Comparison of ENCODE assay signal across 2 cellular contexts in the genomic region with DNA sequence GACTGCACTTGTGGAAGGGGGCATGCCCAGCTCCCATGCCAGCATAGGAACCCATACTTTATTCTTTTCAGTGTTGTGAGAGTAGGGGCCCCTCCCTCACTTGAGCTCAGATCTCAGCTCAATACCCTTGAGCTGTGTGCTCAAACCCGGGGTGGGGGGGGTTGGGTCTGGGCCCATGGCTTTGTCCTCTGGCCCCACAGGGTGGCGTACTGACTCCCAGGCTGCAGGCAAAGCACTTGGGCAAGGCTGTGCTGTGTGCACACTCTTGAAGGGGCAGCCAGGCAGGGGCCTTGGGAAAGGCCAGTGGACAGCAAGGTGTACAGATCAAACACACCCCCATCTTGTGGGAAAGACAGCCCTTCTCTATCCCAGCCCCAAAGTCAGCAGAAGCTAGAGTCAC.
A peak's percentile ranks its signal among the peaks of the same experiment; 100 is the strongest.
TF ChIP-seq lines count a peak whose summit lies in the region.

No MANE protein-coding gene starts in this region.

TF ChIP-seq in HepG2, 621 proteins besides CTCF, POLR2A, EP300 and RAD21:
- TF ChIP-seq STAG1 (CRISPR knock-in tag; IDR thresholded peaks at IDR 0.05): peak; percentile 5; the same call in 1 of the 2 replicates
- TF ChIP-seq PAF1 (CRISPR knock-in tag; IDR thresholded peaks at IDR 0.05): no peak

TF ChIP-seq in H1, 55 proteins besides CTCF, POLR2A, EP300 and RAD21:
- TF ChIP-seq NANOG (IDR thresholded peaks at IDR 0.05; ENCODE audit: insufficient read depth, low read depth, low read length, poor library complexity, severe bottlenecking) (no peak), SIN3A (conservative IDR thresholded peaks at IDR 0.05 in 1 of 2, IDR thresholded peaks at IDR 0.05 in 1 of 2; ENCODE audit: low read depth in 1 of 2, low read length in 2 of 2) (no peak), RBBP5 (IDR thresholded peaks at IDR 0.05; ENCODE audit: borderline replicate concordance, low read depth, low read length) (no peak), POLR2AphosphoS5 (IDR thresholded peaks at IDR 0.05; ENCODE audit: low read depth, low read length) (no peak), JUND (IDR thresholded peaks at IDR 0.05; ENCODE audit: low read length) (no peak), HDAC6 (IDR thresholded peaks at IDR 0.05; ENCODE audit: low read depth, low read length) (no peak), SIX5 (IDR thresholded peaks at IDR 0.05; ENCODE audit: low read depth, low read length) (no peak), TCF12 (IDR thresholded peaks at IDR 0.05; ENCODE audit: low read depth, low read length) (no peak), SUZ12 (IDR thresholded peaks at IDR 0.05; ENCODE audit: low read length) (no peak), FOSL1 (IDR thresholded peaks at IDR 0.05; ENCODE audit: insufficient read depth, low read depth, low read length) (no peak), KDM4A (IDR thresholded peaks at IDR 0.05; ENCODE audit: low read depth, low read length, severe bottlenecking) (no peak), CBX8 (IDR thresholded peaks at IDR 0.05; ENCODE audit: borderline replicate concordance, low read depth, low read length) (no peak), CHD2 (IDR thresholded peaks at IDR 0.05; ENCODE audit: low read length) (no peak)
- TF ChIP-seq, protein P1, sequence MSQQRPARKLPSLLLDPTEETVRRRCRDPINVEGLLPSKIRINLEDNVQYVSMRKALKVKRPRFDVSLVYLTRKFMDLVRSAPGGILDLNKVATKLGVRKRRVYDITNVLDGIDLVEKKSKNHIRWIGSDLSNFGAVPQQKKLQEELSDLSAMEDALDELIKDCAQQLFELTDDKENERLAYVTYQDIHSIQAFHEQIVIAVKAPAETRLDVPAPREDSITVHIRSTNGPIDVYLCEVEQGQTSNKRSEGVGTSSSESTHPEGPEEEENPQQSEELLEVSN (IDR thresholded peaks at IDR 0.05): no peak
- TF ChIP-seq, protein P2, sequence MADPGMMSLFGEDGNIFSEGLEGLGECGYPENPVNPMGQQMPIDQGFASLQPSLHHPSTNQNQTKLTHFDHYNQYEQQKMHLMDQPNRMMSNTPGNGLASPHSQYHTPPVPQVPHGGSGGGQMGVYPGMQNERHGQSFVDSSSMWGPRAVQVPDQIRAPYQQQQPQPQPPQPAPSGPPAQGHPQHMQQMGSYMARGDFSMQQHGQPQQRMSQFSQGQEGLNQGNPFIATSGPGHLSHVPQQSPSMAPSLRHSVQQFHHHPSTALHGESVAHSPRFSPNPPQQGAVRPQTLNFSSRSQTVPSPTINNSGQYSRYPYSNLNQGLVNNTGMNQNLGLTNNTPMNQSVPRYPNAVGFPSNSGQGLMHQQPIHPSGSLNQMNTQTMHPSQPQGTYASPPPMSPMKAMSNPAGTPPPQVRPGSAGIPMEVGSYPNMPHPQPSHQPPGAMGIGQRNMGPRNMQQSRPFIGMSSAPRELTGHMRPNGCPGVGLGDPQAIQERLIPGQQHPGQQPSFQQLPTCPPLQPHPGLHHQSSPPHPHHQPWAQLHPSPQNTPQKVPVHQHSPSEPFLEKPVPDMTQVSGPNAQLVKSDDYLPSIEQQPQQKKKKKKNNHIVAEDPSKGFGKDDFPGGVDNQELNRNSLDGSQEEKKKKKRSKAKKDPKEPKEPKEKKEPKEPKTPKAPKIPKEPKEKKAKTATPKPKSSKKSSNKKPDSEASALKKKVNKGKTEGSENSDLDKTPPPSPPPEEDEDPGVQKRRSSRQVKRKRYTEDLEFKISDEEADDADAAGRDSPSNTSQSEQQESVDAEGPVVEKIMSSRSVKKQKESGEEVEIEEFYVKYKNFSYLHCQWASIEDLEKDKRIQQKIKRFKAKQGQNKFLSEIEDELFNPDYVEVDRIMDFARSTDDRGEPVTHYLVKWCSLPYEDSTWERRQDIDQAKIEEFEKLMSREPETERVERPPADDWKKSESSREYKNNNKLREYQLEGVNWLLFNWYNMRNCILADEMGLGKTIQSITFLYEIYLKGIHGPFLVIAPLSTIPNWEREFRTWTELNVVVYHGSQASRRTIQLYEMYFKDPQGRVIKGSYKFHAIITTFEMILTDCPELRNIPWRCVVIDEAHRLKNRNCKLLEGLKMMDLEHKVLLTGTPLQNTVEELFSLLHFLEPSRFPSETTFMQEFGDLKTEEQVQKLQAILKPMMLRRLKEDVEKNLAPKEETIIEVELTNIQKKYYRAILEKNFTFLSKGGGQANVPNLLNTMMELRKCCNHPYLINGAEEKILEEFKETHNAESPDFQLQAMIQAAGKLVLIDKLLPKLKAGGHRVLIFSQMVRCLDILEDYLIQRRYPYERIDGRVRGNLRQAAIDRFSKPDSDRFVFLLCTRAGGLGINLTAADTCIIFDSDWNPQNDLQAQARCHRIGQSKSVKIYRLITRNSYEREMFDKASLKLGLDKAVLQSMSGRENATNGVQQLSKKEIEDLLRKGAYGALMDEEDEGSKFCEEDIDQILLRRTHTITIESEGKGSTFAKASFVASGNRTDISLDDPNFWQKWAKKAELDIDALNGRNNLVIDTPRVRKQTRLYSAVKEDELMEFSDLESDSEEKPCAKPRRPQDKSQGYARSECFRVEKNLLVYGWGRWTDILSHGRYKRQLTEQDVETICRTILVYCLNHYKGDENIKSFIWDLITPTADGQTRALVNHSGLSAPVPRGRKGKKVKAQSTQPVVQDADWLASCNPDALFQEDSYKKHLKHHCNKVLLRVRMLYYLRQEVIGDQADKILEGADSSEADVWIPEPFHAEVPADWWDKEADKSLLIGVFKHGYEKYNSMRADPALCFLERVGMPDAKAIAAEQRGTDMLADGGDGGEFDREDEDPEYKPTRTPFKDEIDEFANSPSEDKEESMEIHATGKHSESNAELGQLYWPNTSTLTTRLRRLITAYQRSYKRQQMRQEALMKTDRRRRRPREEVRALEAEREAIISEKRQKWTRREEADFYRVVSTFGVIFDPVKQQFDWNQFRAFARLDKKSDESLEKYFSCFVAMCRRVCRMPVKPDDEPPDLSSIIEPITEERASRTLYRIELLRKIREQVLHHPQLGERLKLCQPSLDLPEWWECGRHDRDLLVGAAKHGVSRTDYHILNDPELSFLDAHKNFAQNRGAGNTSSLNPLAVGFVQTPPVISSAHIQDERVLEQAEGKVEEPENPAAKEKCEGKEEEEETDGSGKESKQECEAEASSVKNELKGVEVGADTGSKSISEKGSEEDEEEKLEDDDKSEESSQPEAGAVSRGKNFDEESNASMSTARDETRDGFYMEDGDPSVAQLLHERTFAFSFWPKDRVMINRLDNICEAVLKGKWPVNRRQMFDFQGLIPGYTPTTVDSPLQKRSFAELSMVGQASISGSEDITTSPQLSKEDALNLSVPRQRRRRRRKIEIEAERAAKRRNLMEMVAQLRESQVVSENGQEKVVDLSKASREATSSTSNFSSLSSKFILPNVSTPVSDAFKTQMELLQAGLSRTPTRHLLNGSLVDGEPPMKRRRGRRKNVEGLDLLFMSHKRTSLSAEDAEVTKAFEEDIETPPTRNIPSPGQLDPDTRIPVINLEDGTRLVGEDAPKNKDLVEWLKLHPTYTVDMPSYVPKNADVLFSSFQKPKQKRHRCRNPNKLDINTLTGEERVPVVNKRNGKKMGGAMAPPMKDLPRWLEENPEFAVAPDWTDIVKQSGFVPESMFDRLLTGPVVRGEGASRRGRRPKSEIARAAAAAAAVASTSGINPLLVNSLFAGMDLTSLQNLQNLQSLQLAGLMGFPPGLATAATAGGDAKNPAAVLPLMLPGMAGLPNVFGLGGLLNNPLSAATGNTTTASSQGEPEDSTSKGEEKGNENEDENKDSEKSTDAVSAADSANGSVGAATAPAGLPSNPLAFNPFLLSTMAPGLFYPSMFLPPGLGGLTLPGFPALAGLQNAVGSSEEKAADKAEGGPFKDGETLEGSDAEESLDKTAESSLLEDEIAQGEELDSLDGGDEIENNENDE (IDR thresholded peaks at IDR 0.05; ENCODE audit: insufficient replicate concordance, low read length): no peak
- TF ChIP-seq, protein P3, sequence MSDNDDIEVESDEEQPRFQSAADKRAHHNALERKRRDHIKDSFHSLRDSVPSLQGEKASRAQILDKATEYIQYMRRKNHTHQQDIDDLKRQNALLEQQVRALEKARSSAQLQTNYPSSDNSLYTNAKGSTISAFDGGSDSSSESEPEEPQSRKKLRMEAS (IDR thresholded peaks at IDR 0.05): no peak
